In the genomic region with DNA sequence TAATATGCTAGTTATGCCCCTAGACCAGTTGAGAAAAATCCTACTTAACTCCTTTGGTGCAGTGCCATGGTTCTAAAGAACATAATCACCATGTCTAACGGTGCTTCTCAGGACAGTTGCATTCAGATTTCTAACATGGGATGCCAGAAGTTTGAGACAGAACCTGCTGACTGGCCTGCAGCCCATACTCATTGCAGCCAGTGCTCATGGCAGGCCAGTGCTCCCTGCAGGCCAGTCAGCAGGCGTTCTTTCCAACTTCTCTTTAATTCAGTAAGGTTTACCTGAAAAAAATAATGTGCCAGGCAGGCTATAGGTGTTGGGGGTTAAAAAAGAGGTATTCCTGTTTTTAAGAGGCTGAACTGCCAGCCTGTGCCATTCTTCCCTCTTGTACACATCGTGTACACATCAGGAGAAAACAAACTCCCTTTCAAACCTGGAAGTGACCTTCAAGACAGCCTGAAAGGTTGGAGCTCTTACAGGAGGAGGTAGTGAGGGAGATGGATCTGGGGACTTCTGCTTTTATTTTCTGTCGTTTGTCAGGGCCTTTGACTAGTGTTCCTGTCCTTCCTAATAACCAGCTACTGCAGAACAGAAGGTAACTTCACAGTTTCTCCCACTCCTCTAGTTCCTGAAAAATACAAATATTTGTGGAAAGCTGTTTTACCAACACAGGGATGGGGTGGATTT, we compare ENCODE assay signal across 1 cellular context.
TF ChIP-seq lines count a peak whose summit lies in the region.

No MANE protein-coding gene starts in this region.

TF ChIP-seq in GM23338, 12 proteins besides CTCF, POLR2A, EP300 and RAD21 (continued from another document):
- TF ChIP-seq, protein P1, sequence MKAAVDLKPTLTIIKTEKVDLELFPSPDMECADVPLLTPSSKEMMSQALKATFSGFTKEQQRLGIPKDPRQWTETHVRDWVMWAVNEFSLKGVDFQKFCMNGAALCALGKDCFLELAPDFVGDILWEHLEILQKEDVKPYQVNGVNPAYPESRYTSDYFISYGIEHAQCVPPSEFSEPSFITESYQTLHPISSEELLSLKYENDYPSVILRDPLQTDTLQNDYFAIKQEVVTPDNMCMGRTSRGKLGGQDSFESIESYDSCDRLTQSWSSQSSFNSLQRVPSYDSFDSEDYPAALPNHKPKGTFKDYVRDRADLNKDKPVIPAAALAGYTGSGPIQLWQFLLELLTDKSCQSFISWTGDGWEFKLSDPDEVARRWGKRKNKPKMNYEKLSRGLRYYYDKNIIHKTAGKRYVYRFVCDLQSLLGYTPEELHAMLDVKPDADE (IDR thresholded peaks at IDR 0.05): no peak
- TF ChIP-seq CREB1 (CRISPR knock-in tag; IDR thresholded peaks at IDR 0.05; ENCODE audit: low read depth) (no peak), ZNF114 (CRISPR knock-in tag; IDR thresholded peaks at IDR 0.05) (no peak), JUNB (IDR thresholded peaks at IDR 0.05; ENCODE audit: unreplicated experiment) (no peak), ZNF331 (CRISPR knock-in tag; IDR thresholded peaks at IDR 0.05; ENCODE audit: low read depth) (no peak), EZH2 (IDR thresholded peaks at IDR 0.05; ENCODE audit: low read depth, unreplicated experiment) (no peak)
- TF ChIP-seq, protein P2, sequence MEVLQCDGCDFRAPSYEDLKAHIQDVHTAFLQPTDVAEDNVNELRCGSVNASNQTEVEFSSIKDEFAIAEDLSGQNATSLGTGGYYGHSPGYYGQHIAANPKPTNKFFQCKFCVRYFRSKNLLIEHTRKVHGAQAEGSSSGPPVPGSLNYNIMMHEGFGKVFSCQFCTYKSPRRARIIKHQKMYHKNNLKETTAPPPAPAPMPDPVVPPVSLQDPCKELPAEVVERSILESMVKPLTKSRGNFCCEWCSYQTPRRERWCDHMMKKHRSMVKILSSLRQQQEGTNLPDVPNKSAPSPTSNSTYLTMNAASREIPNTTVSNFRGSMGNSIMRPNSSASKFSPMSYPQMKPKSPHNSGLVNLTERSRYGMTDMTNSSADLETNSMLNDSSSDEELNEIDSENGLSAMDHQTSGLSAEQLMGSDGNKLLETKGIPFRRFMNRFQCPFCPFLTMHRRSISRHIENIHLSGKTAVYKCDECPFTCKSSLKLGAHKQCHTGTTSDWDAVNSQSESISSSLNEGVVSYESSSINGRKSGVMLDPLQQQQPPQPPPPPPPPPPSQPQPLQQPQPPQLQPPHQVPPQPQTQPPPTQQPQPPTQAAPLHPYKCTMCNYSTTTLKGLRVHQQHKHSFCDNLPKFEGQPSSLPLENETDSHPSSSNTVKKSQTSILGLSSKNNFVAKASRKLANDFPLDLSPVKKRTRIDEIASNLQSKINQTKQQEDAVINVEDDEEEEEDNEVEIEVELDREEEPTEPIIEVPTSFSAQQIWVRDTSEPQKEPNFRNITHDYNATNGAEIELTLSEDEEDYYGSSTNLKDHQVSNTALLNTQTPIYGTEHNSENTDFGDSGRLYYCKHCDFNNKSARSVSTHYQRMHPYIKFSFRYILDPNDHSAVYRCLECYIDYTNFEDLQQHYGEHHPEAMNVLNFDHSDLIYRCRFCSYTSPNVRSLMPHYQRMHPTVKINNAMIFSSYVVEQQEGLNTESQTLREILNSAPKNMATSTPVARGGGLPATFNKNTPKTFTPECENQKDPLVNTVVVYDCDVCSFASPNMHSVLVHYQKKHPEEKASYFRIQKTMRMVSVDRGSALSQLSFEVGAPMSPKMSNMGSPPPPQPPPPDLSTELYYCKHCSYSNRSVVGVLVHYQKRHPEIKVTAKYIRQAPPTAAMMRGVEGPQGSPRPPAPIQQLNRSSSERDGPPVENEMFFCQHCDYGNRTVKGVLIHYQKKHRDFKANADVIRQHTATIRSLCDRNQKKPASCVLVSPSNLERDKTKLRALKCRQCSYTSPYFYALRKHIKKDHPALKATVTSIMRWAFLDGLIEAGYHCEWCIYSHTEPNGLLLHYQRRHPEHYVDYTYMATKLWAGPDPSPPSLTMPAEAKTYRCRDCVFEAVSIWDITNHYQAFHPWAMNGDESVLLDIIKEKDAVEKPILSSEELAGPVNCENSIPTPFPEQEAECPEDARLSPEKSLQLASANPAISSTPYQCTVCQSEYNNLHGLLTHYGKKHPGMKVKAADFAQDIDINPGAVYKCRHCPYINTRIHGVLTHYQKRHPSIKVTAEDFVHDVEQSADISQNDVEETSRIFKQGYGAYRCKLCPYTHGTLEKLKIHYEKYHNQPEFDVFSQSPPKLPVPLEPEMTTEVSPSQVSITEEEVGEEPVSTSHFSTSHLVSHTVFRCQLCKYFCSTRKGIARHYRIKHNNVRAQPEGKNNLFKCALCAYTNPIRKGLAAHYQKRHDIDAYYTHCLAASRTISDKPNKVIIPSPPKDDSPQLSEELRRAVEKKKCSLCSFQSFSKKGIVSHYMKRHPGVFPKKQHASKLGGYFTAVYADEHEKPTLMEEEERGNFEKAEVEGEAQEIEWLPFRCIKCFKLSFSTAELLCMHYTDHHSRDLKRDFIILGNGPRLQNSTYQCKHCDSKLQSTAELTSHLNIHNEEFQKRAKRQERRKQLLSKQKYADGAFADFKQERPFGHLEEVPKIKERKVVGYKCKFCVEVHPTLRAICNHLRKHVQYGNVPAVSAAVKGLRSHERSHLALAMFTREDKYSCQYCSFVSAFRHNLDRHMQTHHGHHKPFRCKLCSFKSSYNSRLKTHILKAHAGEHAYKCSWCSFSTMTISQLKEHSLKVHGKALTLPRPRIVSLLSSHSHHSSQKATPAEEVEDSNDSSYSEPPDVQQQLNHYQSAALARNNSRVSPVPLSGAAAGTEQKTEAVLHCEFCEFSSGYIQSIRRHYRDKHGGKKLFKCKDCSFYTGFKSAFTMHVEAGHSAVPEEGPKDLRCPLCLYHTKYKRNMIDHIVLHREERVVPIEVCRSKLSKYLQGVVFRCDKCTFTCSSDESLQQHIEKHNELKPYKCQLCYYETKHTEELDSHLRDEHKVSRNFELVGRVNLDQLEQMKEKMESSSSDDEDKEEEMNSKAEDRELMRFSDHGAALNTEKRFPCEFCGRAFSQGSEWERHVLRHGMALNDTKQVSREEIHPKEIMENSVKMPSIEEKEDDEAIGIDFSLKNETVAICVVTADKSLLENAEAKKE (CRISPR knock-in tag; IDR thresholded peaks at IDR 0.05): no peak
